Comparison of ENCODE assay signal across 1 cellular context in genomic region chr16:9849697-9850245, GRCh38.
TF ChIP-seq lines count a peak whose summit lies in the region.

No MANE protein-coding gene starts in this region.

TF ChIP-seq in WTC11, 78 proteins besides CTCF, POLR2A, EP300 and RAD21 (continued from another document):
- TF ChIP-seq, protein P1, sequence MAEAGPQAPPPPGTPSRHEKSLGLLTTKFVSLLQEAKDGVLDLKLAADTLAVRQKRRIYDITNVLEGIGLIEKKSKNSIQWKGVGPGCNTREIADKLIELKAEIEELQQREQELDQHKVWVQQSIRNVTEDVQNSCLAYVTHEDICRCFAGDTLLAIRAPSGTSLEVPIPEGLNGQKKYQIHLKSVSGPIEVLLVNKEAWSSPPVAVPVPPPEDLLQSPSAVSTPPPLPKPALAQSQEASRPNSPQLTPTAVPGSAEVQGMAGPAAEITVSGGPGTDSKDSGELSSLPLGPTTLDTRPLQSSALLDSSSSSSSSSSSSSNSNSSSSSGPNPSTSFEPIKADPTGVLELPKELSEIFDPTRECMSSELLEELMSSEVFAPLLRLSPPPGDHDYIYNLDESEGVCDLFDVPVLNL (CRISPR knock-in tag; IDR thresholded peaks at IDR 0.05; ENCODE audit: borderline replicate concordance, low read depth): no peak
- TF ChIP-seq, protein P2, sequence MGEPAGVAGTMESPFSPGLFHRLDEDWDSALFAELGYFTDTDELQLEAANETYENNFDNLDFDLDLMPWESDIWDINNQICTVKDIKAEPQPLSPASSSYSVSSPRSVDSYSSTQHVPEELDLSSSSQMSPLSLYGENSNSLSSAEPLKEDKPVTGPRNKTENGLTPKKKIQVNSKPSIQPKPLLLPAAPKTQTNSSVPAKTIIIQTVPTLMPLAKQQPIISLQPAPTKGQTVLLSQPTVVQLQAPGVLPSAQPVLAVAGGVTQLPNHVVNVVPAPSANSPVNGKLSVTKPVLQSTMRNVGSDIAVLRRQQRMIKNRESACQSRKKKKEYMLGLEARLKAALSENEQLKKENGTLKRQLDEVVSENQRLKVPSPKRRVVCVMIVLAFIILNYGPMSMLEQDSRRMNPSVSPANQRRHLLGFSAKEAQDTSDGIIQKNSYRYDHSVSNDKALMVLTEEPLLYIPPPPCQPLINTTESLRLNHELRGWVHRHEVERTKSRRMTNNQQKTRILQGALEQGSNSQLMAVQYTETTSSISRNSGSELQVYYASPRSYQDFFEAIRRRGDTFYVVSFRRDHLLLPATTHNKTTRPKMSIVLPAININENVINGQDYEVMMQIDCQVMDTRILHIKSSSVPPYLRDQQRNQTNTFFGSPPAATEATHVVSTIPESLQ (CRISPR knock-in tag; IDR thresholded peaks at IDR 0.05): no peak
- TF ChIP-seq GABPB1 (CRISPR knock-in tag; IDR thresholded peaks at IDR 0.05): no peak
